Comparison of ENCODE assay signal across 8 cellular contexts in the genomic region with DNA sequence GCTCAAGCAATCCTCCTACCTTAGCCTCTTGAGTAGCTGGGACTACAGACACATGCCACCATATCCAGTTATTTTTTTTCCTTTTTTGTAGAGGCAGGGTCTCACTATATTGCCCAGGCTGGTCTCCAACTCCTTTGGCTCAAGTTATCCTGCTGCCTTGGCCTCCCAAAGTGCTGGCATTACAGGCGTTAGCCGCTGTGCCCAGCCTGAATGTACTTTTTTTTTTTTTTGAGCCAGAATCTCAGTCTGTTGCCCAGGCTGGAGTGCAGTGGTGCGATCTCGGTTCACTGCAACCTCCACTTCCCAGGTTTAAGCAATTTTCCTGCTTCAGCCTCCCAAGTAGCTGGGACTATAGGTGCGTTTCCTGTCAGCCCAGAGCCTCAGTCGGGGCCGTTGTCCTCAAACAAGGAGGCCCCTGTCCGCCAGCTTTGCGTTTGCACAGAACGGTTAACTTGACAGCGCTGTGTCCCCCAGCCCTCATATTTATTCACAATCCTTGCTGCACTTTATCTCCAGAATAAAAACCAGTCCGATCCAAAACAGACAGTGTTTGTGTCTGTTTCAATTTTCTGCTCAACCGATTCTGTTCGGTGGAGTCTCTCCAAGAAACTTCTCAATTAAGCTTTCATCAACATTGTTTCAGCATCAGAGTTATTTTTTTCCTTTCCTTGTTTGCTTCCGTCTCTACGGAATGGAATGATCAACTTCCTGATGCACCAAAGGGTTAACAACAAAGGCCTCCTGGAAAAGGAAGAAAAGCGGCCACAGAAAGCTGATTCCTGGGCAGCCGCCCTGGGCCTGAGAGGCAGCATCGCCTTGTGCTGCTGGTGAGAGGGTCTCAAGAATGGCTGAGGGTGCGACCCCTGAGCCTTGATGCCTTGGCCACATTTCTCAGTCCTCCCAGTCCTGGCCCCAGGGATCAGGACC.
DNase-seq lines count a peak whose midpoint lies in the region; ATAC-seq and TF ChIP-seq lines count a peak whose summit lies in the region.

No MANE protein-coding gene starts in this region.

- peak overlapping the region; percentile 72 for H3K4me3 ChIP-seq in GM06990 (replicated peaks; ENCODE audit: low read depth, low read length)
- H3K4me3 ChIP-seq in PC-9, result peak overlapping the region; percentile 56
- H3K4me3 ChIP-seq in endocrine pancreas (ENCODE audit: control insufficient read depth, insufficient read depth, low read length), result peak overlapping the region; percentile 92

- H3F3A ChIP-seq in PC-9 (ENCODE audit: insufficient read depth, low read depth), result peaks cover 28% of the 10 kb centered on the region; the same call in 1 of the 2 replicates

- H3K4me1 ChIP-seq in PC-9 (replicated peaks; ENCODE audit: insufficient read depth) (no peaks in the 10 kb centered on the region), endocrine pancreas (ENCODE audit: control insufficient read depth, insufficient read depth, low read length) (no peaks in the 10 kb centered on the region)

- intact Hi-C loops in PC-9 (cut with micrococcal nuclease; ENCODE audit: unreplicated experiment), result loop anchor here (1.0 to 10.0 kb wide), 6 partner anchors 23 to 781 kb away; a partner anchor contains a TSS

- H4K20me1 ChIP-seq in PC-9 (ENCODE audit: insufficient read depth), result no peaks in the 10 kb centered on the region

- peaks cover 33% of the 10 kb centered on the region for H3K4me1 Mint-ChIP-seq in nephron progenitor cell

- H3K27me3 ChIP-seq in GM06990 (replicated peaks; ENCODE audit: control insufficient read depth, insufficient read depth, low read length) (no peaks in the 10 kb centered on the region), PC-9 (ENCODE audit: insufficient read depth, low read depth) (no peaks in the 10 kb centered on the region), endocrine pancreas (ENCODE audit: control insufficient read depth, insufficient read depth, low read length) (no peaks in the 10 kb centered on the region)

- H3K27ac Mint-ChIP-seq in nephron progenitor cell, result peak overlapping the region; percentile 41

- CTCF ChIA-PET in PC-9 (lab: Charles Lee), result interaction anchor here (0.6 to 1.2 kb wide), 10 partner anchors 19 to 1414 kb away, joined by 3 to 7 read pairs (median 4); no protein-coding TSS in a partner anchor

- DNase-seq in GM06990 (ENCODE audit: extremely low read depth, insufficient read length), result no peak
- peak in 1 of 2 experiments; percentile 30 for DNase-seq in PC-9
- DNase-seq in nephron progenitor cell, result no peak
- DNase-seq in ureter (ENCODE audit: low spot score), result no peak
- DNase-seq in hepatic stellate cell (ENCODE audit: low spot score), result no peak

- ATAC-seq in GM19452 (IDR thresholded peaks at IDR 0.05; ENCODE audit: unreplicated experiment) (no peak), HG03442 (IDR thresholded peaks at IDR 0.05; ENCODE audit: unreplicated experiment) (no peak)

- no TSS peak for BruUV-seq in PC-9 (replicated peaks; lab: Mats Ljungman, UMichigan)

- H3K79me2 ChIP-seq in PC-9 (ENCODE audit: low read depth), result no peaks in the 10 kb centered on the region

- H3K9me2 ChIP-seq in PC-9 (ENCODE audit: insufficient read depth), result no peaks in the 10 kb centered on the region

- H3K9me3 Mint-ChIP-seq in nephron progenitor cell, result no peaks in the 10 kb centered on the region

- H3K27ac ChIP-seq in PC-9, result no peak overlapping the region

- TF ChIP-seq CTCF in GM06990 (IDR thresholded peaks at IDR 0.05; ENCODE audit: insufficient read depth, low read length, poor library complexity, severe bottlenecking), result no peak
- no peak for TF ChIP-seq CTCF in PC-9 (conservative IDR thresholded peaks at IDR 0.05)
- no peak for TF ChIP-seq CTCF in nephron progenitor cell (IDR thresholded peaks at IDR 0.05)

- peak overlapping the region; percentile 96 for H3K4me3 Mint-ChIP-seq in nephron progenitor cell

- no peaks in the 10 kb centered on the region for H3K9me3 ChIP-seq in PC-9 (ENCODE audit: insufficient read depth, low read depth)
- no peaks in the 10 kb centered on the region for H3K9me3 ChIP-seq in endocrine pancreas (ENCODE audit: control insufficient read depth, low read length)

- H3K27me3 Mint-ChIP-seq in nephron progenitor cell (ENCODE audit: low read depth, poor library complexity), result peaks cover 2% of the 10 kb centered on the region

- no peak overlapping the region for H2AFZ ChIP-seq in PC-9

- POLR2A ChIA-PET in PC-9 (lab: Charles Lee; ENCODE audit: unreplicated experiment), result no interaction called here

- H3K36me3 ChIP-seq in GM06990 (ENCODE audit: control insufficient read depth, insufficient read depth, low read length) (no peaks in the 10 kb centered on the region), PC-9 (ENCODE audit: low read depth) (no peaks in the 10 kb centered on the region), endocrine pancreas (ENCODE audit: control insufficient read depth, insufficient read depth, low read length) (no peaks in the 10 kb centered on the region)

- no peaks in the 10 kb centered on the region for H3K36me3 Mint-ChIP-seq in nephron progenitor cell (ENCODE audit: low read depth)

- no peak overlapping the region for H3K9ac ChIP-seq in endocrine pancreas (ENCODE audit: control insufficient read depth, insufficient read depth, low read length)

- peak overlapping the region; percentile 67 for H3K4me2 ChIP-seq in PC-9
